Comparison of ENCODE assay signal across 21 cellular contexts in genomic region chrX:53616921-53617320, GRCh38.
DNase-seq lines count a peak whose midpoint lies in the region; ATAC-seq, FAIRE-seq and TF ChIP-seq lines count a peak whose summit lies in the region.
"Had no signal": no experiment of that assay in that cellular context is flagged by ENCODE, and none has a peak within 500 bp of the region (broad histone marks: within the 10 kb centered on the region; RNA-seq: fewer than 3 reads in every experiment).

No MANE protein-coding gene starts in this region.

- in situ Hi-C loops in G401 (cut with HindIII; ENCODE audit: low sequenced_read_pairs) = no loop called here

- no peak for TF ChIP-seq RAD21 in A549 (conservative IDR thresholded peaks at IDR 0.05 in 1 of 2, IDR thresholded peaks at IDR 0.05 in 1 of 2)

- no peaks in the 10 kb centered on the region for H3K9me3 ChIP-seq in A549
- H3K9me3 ChIP-seq: MG63, SJSA1 had no signal

- H3K36me3 Mint-ChIP-seq in activated T-helper 17 cell treated with anti-CD3 and anti-CD28 coated beads, Interleukin-2, amount 50 U/mL, for 72 hours (ENCODE audit: low read depth) = peaks cover 100% of the 10 kb centered on the region

- TF ChIP-seq CTCF in A549 (IDR thresholded peaks at IDR 0.05) (no peak), choroid plexus epithelial cell (conservative IDR thresholded peaks at IDR 0.05; ENCODE audit: low read depth, low read length) (no peak)

- no peak overlapping the region for H3K4me3 Mint-ChIP-seq in activated T-helper 17 cell treated with anti-CD3 and anti-CD28 coated beads, Interleukin-2, amount 50 U/mL, for 72 hours
- H3K4me3 Mint-ChIP-seq: H9 had no signal

- TF ChIP-seq EP300 in A549 (IDR thresholded peaks at IDR 0.05) = no peak

- peaks cover 6% of the 10 kb centered on the region for H3K4me1 Mint-ChIP-seq in activated T-helper 17 cell treated with anti-CD3 and anti-CD28 coated beads, Interleukin-2, amount 50 U/mL, for 72 hours
- H3K4me1 Mint-ChIP-seq: H9 had no signal

- H3K4me3 ChIP-seq in A549 (no peak overlapping the region), choroid plexus epithelial cell (ENCODE audit: low read depth, low read length) (no peak overlapping the region)
- H3K4me3 ChIP-seq: MG63, SJSA1 had no signal

- peak overlapping the region; percentile 22 for H3K27ac Mint-ChIP-seq in activated T-helper 17 cell treated with anti-CD3 and anti-CD28 coated beads, Interleukin-2, amount 50 U/mL, for 72 hours
- H3K27ac Mint-ChIP-seq: H9 had no signal

- WGBS in A549 (ENCODE audit: missing lambda C conversion rate) = 91% methylated on average over 6 of the region's 6 CpGs

- H3K9me3 Mint-ChIP-seq in activated T-helper 17 cell treated with anti-CD3 and anti-CD28 coated beads, Interleukin-2, amount 50 U/mL, for 72 hours = no peaks in the 10 kb centered on the region

- no peaks in the 10 kb centered on the region for H3K27me3 Mint-ChIP-seq in activated T-helper 17 cell treated with anti-CD3 and anti-CD28 coated beads, Interleukin-2, amount 50 U/mL, for 72 hours

- DNase-seq in A549 (ENCODE audit: low read depth in 1 of 2, low spot score in 1 of 2) (no peak), G401 (ENCODE audit: low spot score) (peak; percentile 9), choroid plexus epithelial cell (ENCODE audit: low read depth) (peak; percentile 14), NCI-H524 (lab: John Stamatoyannopoulos, UW) (no peak), HT-29 (ENCODE audit: low spot score) (no peak), SHP77 (lab: John Stamatoyannopoulos, UW) (no peak), DMS79 treated with DMSO at 0.1 percent for 48 hours (lab: John Stamatoyannopoulos, UW) (no peak)
- DNase-seq: ACHN, C1 segment of cervical spinal cord, DMS79, H9, Kasumi-1, MG63, NCI-H1048, NCI-H1436 treated with DMSO at 0.1 percent for 48 hours, NCI-H2029, NCI-H510A had no signal

- no peak for ATAC-seq in A549
- ATAC-seq in activated T-helper 17 cell treated with anti-CD3 and anti-CD28 coated beads, Interleukin-2, amount 50 U/mL, for 72 hours (replicated peaks) = no peak
- ATAC-seq: Panc1 had no signal

- POLR2A ChIA-PET in A549 (lab: Yijun Ruan, JAX) = no interaction called here

- no peak overlapping the region for H3K4me2 ChIP-seq in A549

- FAIRE-seq in A549 (lab: Jason Lieb, UNC) = peak; percentile 43
- FAIRE-seq: G401.6 had no signal

- H3K27ac ChIP-seq in A549 = no peak overlapping the region
- H3K27ac ChIP-seq: SJSA1 had no signal

- CTCF ChIA-PET in A549 (lab: Yijun Ruan, JAX) = no interaction called here

- no peak for TF ChIP-seq POLR2A in A549 (IDR thresholded peaks at IDR 0.05; ENCODE audit: low read length)

- H3K4me1 ChIP-seq in A549 = no peaks in the 10 kb centered on the region
- H3K4me1 ChIP-seq: SJSA1 had no signal

TF ChIP-seq in A549, 52 proteins besides CTCF, POLR2A, EP300 and RAD21:
- TF ChIP-seq CBX2 (IDR thresholded peaks at IDR 0.05; ENCODE audit: borderline replicate concordance, low read depth) (no peak), HOXA7 (CRISPR knock-in tag; IDR thresholded peaks at IDR 0.05) (no peak), HEYL (CRISPR knock-in tag; IDR thresholded peaks at IDR 0.05) (no peak), USF2 (IDR thresholded peaks at IDR 0.05) (no peak)

Comparison
In these comparisons a context has a peak if more than half of its experiments do, and no peak if none do; other contexts are left out.
1. DNase-seq: peak in G401 (single experiment) and choroid plexus epithelial cell (single experiment); none in A549 (0 of 2), NCI-H524 (0 of 2), HT-29 (single experiment), SHP77 (0 of 2) and DMS79 treated with DMSO at 0.1 percent for 48 hours (single experiment).